31 cellular contexts compared by ENCODE assay signal in the genomic region with DNA sequence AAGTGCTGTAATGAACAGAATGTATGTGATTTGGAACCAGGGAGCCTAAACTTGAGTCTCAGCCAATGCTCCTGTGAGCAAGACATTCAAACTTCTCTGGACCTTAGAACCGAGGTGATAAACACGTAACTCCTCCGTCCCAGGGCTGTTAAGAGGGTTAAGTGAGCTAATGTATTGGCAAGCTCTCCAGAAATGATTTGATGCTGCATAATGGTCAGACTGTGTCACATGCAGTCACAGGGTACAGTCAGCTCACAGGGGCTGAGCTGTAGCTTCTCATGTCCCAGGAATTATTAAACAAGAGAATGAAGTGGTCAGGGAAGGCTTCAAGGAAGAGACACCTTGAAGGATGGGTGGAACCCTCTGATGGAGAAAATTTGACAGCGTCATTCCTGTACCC. TPM values are rescaled to one million over a fixed set of nuclear protein-coding genes. Genes with fewer than 3 reads are reported as not detected.
DNase-seq lines count a peak whose midpoint lies in the region; ATAC-seq, FAIRE-seq and TF ChIP-seq lines count a peak whose summit lies in the region.
"Had no signal": no experiment of that assay in that cellular context is flagged by ENCODE, and none has a peak within 500 bp of the region (broad histone marks: within the 10 kb centered on the region; RNA-seq: fewer than 3 reads in every experiment).

No MANE protein-coding gene starts in this region.

- no peak for TF ChIP-seq POLR2A in K562 (conservative IDR thresholded peaks at IDR 0.05)

- DNase-seq in natural killer cell (no peak), K562 (ENCODE audit: extremely low read depth in 1 of 4, low spot score in 3 of 4) (no peak), foreskin fibroblast (peak; percentile 19 to 25), heart right ventricle (no peak)
- DNase-seq in natural killer cell treated with Interleukin-12 subunit alpha and Interleukin-12 subunit beta and Interleukin-15 and Interleukin-18, amount 100 ng/mL, for 72 hours (ENCODE audit: low spot score), result no peak
- DNase-seq: activated CD4-positive, alpha-beta T cell treated with anti-CD3 and anti-CD28 coated beads, Interleukin-2, amount 50 U/mL, for 48 hours; activated CD4-positive, CD25-positive, alpha-beta regulatory T cell treated with anti-CD3 and anti-CD28 coated beads, Interleukin-2, amount 50 U/mL, for 72 hours; activated naive CD4-positive, alpha-beta T cell; CD4-positive, alpha-beta memory T cell; EL; H9; left ventricle myocardium superior; NCI-H1417; NCI-H2029 treated with DMSO at 0.1 percent for 48 hours; NCI-H524; PC-3; SHP77; stimulated activated CD4-positive, alpha-beta T cell treated with anti-CD3 and anti-CD28 coated beads, Interleukin-15, amount 100 ng/mL, for 24 hours; T-helper 2 cell; trophoblast cell had no signal

- TF ChIP-seq EP300 in K562 (IDR thresholded peaks at IDR 0.05; ENCODE audit: low read length), result no peak

- TF ChIP-seq CTCF in natural killer cell (IDR thresholded peaks at IDR 0.05) (no peak), K562 (IDR thresholded peaks at IDR 0.05 in 2 of 3, conservative IDR thresholded peaks at IDR 0.05 in 1 of 3; ENCODE audit: insufficient read depth in 2 of 3, low read depth in 1 of 3, low read length in 3 of 3) (no peak), foreskin fibroblast (IDR thresholded peaks at IDR 0.05; ENCODE audit: low read depth, low read length) (no peak), heart right ventricle (IDR thresholded peaks at IDR 0.05) (no peak)

- no peak for ATAC-seq in natural killer cell
- no peak for ATAC-seq in natural killer cell treated with Interleukin-12 subunit alpha and Interleukin-12 subunit beta and Interleukin-15 and Interleukin-18, amount 100 ng/mL, for 72 hours
- ATAC-seq in K562, result no peak
- no peak for ATAC-seq in HG02884 (IDR thresholded peaks at IDR 0.05; ENCODE audit: unreplicated experiment)
- no peak for ATAC-seq in heart right ventricle
- no peak for ATAC-seq in GM18858 (IDR thresholded peaks at IDR 0.05; ENCODE audit: unreplicated experiment)
- ATAC-seq in GM21367 (IDR thresholded peaks at IDR 0.05; ENCODE audit: unreplicated experiment), result no peak
- ATAC-seq: left ventricle myocardium superior; PC-3; stimulated activated effector memory CD8-positive, alpha-beta T cell treated with anti-CD3 and anti-CD28 coated beads, Interleukin-12 subunit alpha, Interleukin-12 subunit beta, amount 100 ng/mL, for 72 hours had no signal

- no peaks in the 10 kb centered on the region for H3K9me3 ChIP-seq in K562 (replicated peaks; ENCODE audit: control insufficient read depth, insufficient read depth, low read depth, low read length)
- H3K9me3 ChIP-seq in heart right ventricle, result no peaks in the 10 kb centered on the region
- H3K9me3 ChIP-seq: neutrophil had no signal

- WGBS in K562 (ENCODE audit: insufficient coverage, low coverage, missing lambda C conversion rate), result 36% methylated on average over 4 of the region's 4 CpGs
- 70 to 88% methylated on average over 4 of the region's 4 CpGs for WGBS in heart right ventricle, 2 donors

- H4K20me1 ChIP-seq in K562 (replicated peaks; ENCODE audit: control insufficient read depth, insufficient read depth, low read length), result no peaks in the 10 kb centered on the region

- in situ Hi-C loops in K562 (cut with MboI), result no loop called here

- H3K4me1 Mint-ChIP-seq in natural killer cell, result peaks cover 14 to 21% of the 10 kb centered on the region in 2 donors
- H3K4me1 Mint-ChIP-seq in natural killer cell treated with Interleukin-12 subunit alpha and Interleukin-12 subunit beta and Interleukin-15 and Interleukin-18, amount 100 ng/mL, for 72 hours (ENCODE audit: low read depth in 2 of 2), result peaks cover 16 to 18% of the 10 kb centered on the region in 2 donors

- FAIRE-seq in K562 (lab: Jason Lieb, UNC), result peak; percentile 65
- FAIRE-seq: GM12891, islet of Langerhans had no signal

- H3K79me2 ChIP-seq in K562 (ENCODE audit: control insufficient read depth, insufficient read depth, low read length), result no peaks in the 10 kb centered on the region

- H3K4me1 ChIP-seq in K562 (replicated peaks in 1 of 2; ENCODE audit: control insufficient read depth in 2 of 2, insufficient read depth in 2 of 2, low read length in 2 of 2) (peaks cover 32 to 42% of the 10 kb centered on the region in 2 experiments), heart right ventricle (peaks cover 5 to 25% (median 22%) of the 10 kb centered on the region in 9 donors)

- H3K4me3 Mint-ChIP-seq in natural killer cell, result no peak overlapping the region
- no peak overlapping the region for H3K4me3 Mint-ChIP-seq in natural killer cell treated with Interleukin-12 subunit alpha and Interleukin-12 subunit beta and Interleukin-15 and Interleukin-18, amount 100 ng/mL, for 72 hours
- H3K4me3 Mint-ChIP-seq: CD4-positive, alpha-beta memory T cell; H9; stimulated activated effector memory CD8-positive, alpha-beta T cell treated with anti-CD3 and anti-CD28 coated beads, Interleukin-12 subunit alpha, Interleukin-12 subunit beta, amount 100 ng/mL, for 72 hours had no signal

- H3K36me3 Mint-ChIP-seq in natural killer cell, result no peaks in the 10 kb centered on the region
- no peaks in the 10 kb centered on the region for H3K36me3 Mint-ChIP-seq in natural killer cell treated with Interleukin-12 subunit alpha and Interleukin-12 subunit beta and Interleukin-15 and Interleukin-18, amount 100 ng/mL, for 72 hours
- H3K36me3 Mint-ChIP-seq: CD4-positive, alpha-beta memory T cell; stimulated activated effector memory CD8-positive, alpha-beta T cell treated with anti-CD3 and anti-CD28 coated beads, Interleukin-12 subunit alpha, Interleukin-12 subunit beta, amount 100 ng/mL, for 72 hours had no signal

- CTCF ChIA-PET in K562 (lab: Yijun Ruan, JAX; ENCODE audit: low intra/inter-chr PET ratio), result no interaction called here

- no peaks in the 10 kb centered on the region for H3K9me1 ChIP-seq in K562 (ENCODE audit: control insufficient read depth, insufficient read depth, low read length)

- POLR2A ChIA-PET in K562 (lab: Yijun Ruan, JAX), result interaction anchor here (1.1 to 2.1 kb wide), 2 partner anchors 10 kb away, joined by 4 to 5 read pairs; a partner anchor contains a TSS

- H2AFZ ChIP-seq in K562 (ENCODE audit: low read depth, low read length), result no peak overlapping the region

- H3K36me3 ChIP-seq in K562 (ENCODE audit: control insufficient read depth, insufficient read depth, low read length) (no peaks in the 10 kb centered on the region), heart right ventricle (no peaks in the 10 kb centered on the region)
- H3K36me3 ChIP-seq: neutrophil had no signal

- H3K4me3 ChIP-seq in K562 (no peak overlapping the region), foreskin fibroblast (ENCODE audit: low read depth in 1 of 2, low read length in 2 of 2) (no peak overlapping the region), heart right ventricle (no peak overlapping the region)

- no peak overlapping the region for H3K27ac ChIP-seq in K562 (ENCODE audit: extremely low read depth, low read depth, low read length)
- H3K27ac ChIP-seq in heart right ventricle, result no peak overlapping the region
- H3K27ac ChIP-seq: 22Rv1, neutrophil had no signal

- no peak overlapping the region for H3K9ac ChIP-seq in K562 (ENCODE audit: insufficient read depth in 1 of 2, low read depth in 2 of 2, low read length in 2 of 2)

- BruUV-seq in K562 (replicated peaks; lab: Mats Ljungman, UMichigan), result no TSS peak

- peak overlapping the region; percentile 83 to 92 for H3K27ac Mint-ChIP-seq in natural killer cell
- H3K27ac Mint-ChIP-seq in natural killer cell treated with Interleukin-12 subunit alpha and Interleukin-12 subunit beta and Interleukin-15 and Interleukin-18, amount 100 ng/mL, for 72 hours, result no peak overlapping the region
- H3K27ac Mint-ChIP-seq: CD4-positive, alpha-beta memory T cell; H9; stimulated activated effector memory CD8-positive, alpha-beta T cell treated with anti-CD3 and anti-CD28 coated beads, Interleukin-12 subunit alpha, Interleukin-12 subunit beta, amount 100 ng/mL, for 72 hours had no signal

- TF ChIP-seq RAD21 in K562 (CRISPR knock-in tag; conservative IDR thresholded peaks at IDR 0.05 in 1 of 2, IDR thresholded peaks at IDR 0.05 in 1 of 2), result no peak

- no peak overlapping the region for H3K4me2 ChIP-seq in K562 (ENCODE audit: insufficient read depth, low read length)

- intact Hi-C loops in natural killer cell (cut with micrococcal nuclease), result no loop called here
- intact Hi-C loops in K562 (cut with micrococcal nuclease), result no loop called here
- intact Hi-C loops in heart right ventricle (cut with DNase I), result loop anchor here in 5 of 10 donors (2.0 to 10.0 kb wide), 4 partner anchors 31 to 56 kb away; no protein-coding TSS in a partner anchor

- H3K9me3 Mint-ChIP-seq in natural killer cell, result no peaks in the 10 kb centered on the region
- no peaks in the 10 kb centered on the region for H3K9me3 Mint-ChIP-seq in natural killer cell treated with Interleukin-12 subunit alpha and Interleukin-12 subunit beta and Interleukin-15 and Interleukin-18, amount 100 ng/mL, for 72 hours
- H3K9me3 Mint-ChIP-seq: H9; stimulated activated effector memory CD8-positive, alpha-beta T cell treated with anti-CD3 and anti-CD28 coated beads, Interleukin-12 subunit alpha, Interleukin-12 subunit beta, amount 100 ng/mL, for 72 hours had no signal

- H3K27me3 Mint-ChIP-seq in natural killer cell (ENCODE audit: low read depth in 2 of 2), result no peaks in the 10 kb centered on the region
- H3K27me3 Mint-ChIP-seq in natural killer cell treated with Interleukin-12 subunit alpha and Interleukin-12 subunit beta and Interleukin-15 and Interleukin-18, amount 100 ng/mL, for 72 hours, result no peaks in the 10 kb centered on the region

- no peaks in the 10 kb centered on the region for H3K27me3 ChIP-seq in K562 (ENCODE audit: control insufficient read depth in 2 of 2, insufficient read depth in 2 of 2, low read length in 2 of 2)
- no peaks in the 10 kb centered on the region for H3K27me3 ChIP-seq in heart right ventricle

RNA-seq across cellular contexts. Expression of a gene that starts 10.1 kb away (rescaled TPM):
- not detected for total RNA-seq in natural killer cell
- not detected for total RNA-seq in natural killer cell treated with Interleukin-12 subunit alpha and Interleukin-12 subunit beta and Interleukin-15 and Interleukin-18, amount 100 ng/mL, for 72 hours
- total RNA-seq in K562 (2011; cell fraction: chromatin; rRNA removed; ENCODE audit: low replicate concordance), result 2.0 and 2.5 TPM in 2 replicates
- total RNA-seq in K562 (2011; cell fraction: nucleolus; rRNA removed), result 3.3 and 4.1 TPM in 2 replicates
- total RNA-seq in K562 (2011; cell fraction: nucleoplasm; rRNA removed), result 2.4 and 4.0 TPM in 2 replicates
- total RNA-seq in K562 (2014; rRNA removed), result 0.53 and 1.00 TPM in 2 replicates
- 0.25 and 0.32 TPM in 2 replicates for total RNA-seq in K562 (2014; rRNA removed; fragmentation: Illumina TruSeq; extraction: Trizol)
- 0.14 and 0.19 TPM in 2 replicates for total RNA-seq in K562 (2015; rRNA removed; fragmentation: Illumina TruSeq; extraction: Trizol)
- 0.81 and 0.84 TPM in 2 replicates for total RNA-seq in K562 (2021)
- polyA plus RNA-seq in K562 (2011; rRNA removed), result 0.71 and 0.80 TPM in 2 replicates
- 0.68 and 1.3 TPM in 2 replicates for polyA plus RNA-seq in K562 (2011; cell fraction: cytosol; rRNA removed)
- polyA plus RNA-seq in K562 (2011; cell fraction: nucleus; rRNA removed), result 0.21 and 1.1 TPM in 2 replicates
- 0.65 and 3.0 TPM in 2 replicates for polyA plus RNA-seq in K562 (2012)
- 0.61 and 0.88 TPM in 2 replicates for polyA plus RNA-seq in K562 (2014; fragmentation: Illumina TruSeq; extraction: Trizol)
- polyA plus RNA-seq in K562 (2014; fragmentation: Nextera tagmentation; extraction: Ambion mirVana), result under 1 TPM; 0.22 to 0.37 TPM
- polyA plus RNA-seq in K562 (2014; rRNA removed), result 0.53 and 0.57 TPM in 2 replicates
- polyA minus RNA-seq in K562 (2011; rRNA and poly(A)+ RNA removed), result 0.45 and 0.98 TPM in 2 replicates
- 0.46 and 0.67 TPM in 2 replicates for polyA minus RNA-seq in K562 (2011; cell fraction: cytosol; rRNA and poly(A)+ RNA removed)
- polyA minus RNA-seq in K562 (2011; cell fraction: nucleus; rRNA and poly(A)+ RNA removed), result 0.11 and 0.40 TPM in 2 replicates
- total RNA-seq in heart right ventricle, result 1 to 10 TPM in 2 of 10 donors, under 1 TPM in 8; 0.11 to 2.4 (median 0.53) TPM
- polyA plus RNA-seq in heart right ventricle, result under 1 TPM in 1 of 2 donors, not detected in 1; 0.06 TPM
- total RNA-seq: CD4-positive, alpha-beta memory T cell; dermis microvascular lymphatic vessel endothelial cell; fibroblast of lung; glomerular endothelial cell; H9; left ventricle myocardium superior; PC-3 had no signal
- polyA plus RNA-seq: CD4-positive, alpha-beta memory T cell; fibroblast of lung had no signal

RNA-seq across cellular contexts. Expression of a gene that starts 30.4 kb away (rescaled TPM):
- under 1 TPM in 2 of 3 donors, not detected in 1; 0.31 to 0.48 TPM for total RNA-seq in natural killer cell
- under 1 TPM in 1 of 2 donors, not detected in 1; 0.48 TPM for total RNA-seq in natural killer cell treated with Interleukin-12 subunit alpha and Interleukin-12 subunit beta and Interleukin-15 and Interleukin-18, amount 100 ng/mL, for 72 hours
- total RNA-seq in K562 (2011; cell fraction: chromatin; rRNA removed; ENCODE audit: low replicate concordance), result 0.23 TPM in 1 of 2 replicates, not detected in the other
- total RNA-seq in K562 (2011; cell fraction: nucleolus; rRNA removed), result 0.17 TPM in 1 of 2 replicates, not detected in the other
- total RNA-seq in K562 (2011; cell fraction: nucleoplasm; rRNA removed), result not detected in 2 replicates
- not detected in 2 replicates for total RNA-seq in K562 (2014; rRNA removed)
- not detected in 2 replicates for total RNA-seq in K562 (2014; rRNA removed; fragmentation: Illumina TruSeq; extraction: Trizol)
- total RNA-seq in K562 (2015; rRNA removed; fragmentation: Illumina TruSeq; extraction: Trizol), result not detected in 2 replicates
- total RNA-seq in K562 (2021), result not detected in 2 replicates
- 0.05 TPM in 1 of 2 replicates, not detected in the other for polyA plus RNA-seq in K562 (2011; rRNA removed)
- polyA plus RNA-seq in K562 (2011; cell fraction: cytosol; rRNA removed), result 0.07 and 0.49 TPM in 2 replicates
- polyA plus RNA-seq in K562 (2011; cell fraction: nucleus; rRNA removed), result 0.11 and 0.24 TPM in 2 replicates
- 0.10 and 0.36 TPM in 2 replicates for polyA plus RNA-seq in K562 (2012)
- not detected in 2 replicates for polyA plus RNA-seq in K562 (2014; fragmentation: Illumina TruSeq; extraction: Trizol)
- not detected for polyA plus RNA-seq in K562 (2014; fragmentation: Nextera tagmentation; extraction: Ambion mirVana)
- not detected in 2 replicates for polyA plus RNA-seq in K562 (2014; rRNA removed)
- polyA minus RNA-seq in K562 (2011; rRNA and poly(A)+ RNA removed), result 0.32 TPM in 1 of 2 replicates, not detected in the other
- not detected in 2 replicates for polyA minus RNA-seq in K562 (2011; cell fraction: cytosol; rRNA and poly(A)+ RNA removed)
- not detected in 2 replicates for polyA minus RNA-seq in K562 (2011; cell fraction: nucleus; rRNA and poly(A)+ RNA removed)
- total RNA-seq in heart right ventricle, result 1 to 10 TPM in 4 of 10 donors, under 1 TPM in 5, not detected in 1; 0.15 to 1.9 (median 0.69) TPM
- polyA plus RNA-seq in heart right ventricle, result under 1 TPM in 1 of 2 donors, not detected in 1; 0.38 TPM
- total RNA-seq: fibroblast of lung had no signal
- polyA plus RNA-seq: fibroblast of lung had no signal

RNA-seq across cellular contexts. Expression of a gene that starts 46.6 kb away (rescaled TPM):
- total RNA-seq in natural killer cell (100 to 1,000 TPM in 1 of 3 donors, 10 to 100 TPM in 2; 82.4 to 105 (median 97.9) TPM), K562 (2014; rRNA removed) (228 and 316 TPM in 2 replicates), K562 (2014; rRNA removed; fragmentation: Illumina TruSeq; extraction: Trizol) (47.0 and 72.5 TPM in 2 replicates), K562 (2015; rRNA removed; fragmentation: Illumina TruSeq; extraction: Trizol) (139 and 140 TPM in 2 replicates), K562 (2021) (266 and 268 TPM in 2 replicates), heart right ventricle (10 to 100 TPM; 36.3 to 54.7 (median 43.1) TPM)
- 100 to 1,000 TPM; 121 to 192 TPM for total RNA-seq in natural killer cell treated with Interleukin-12 subunit alpha and Interleukin-12 subunit beta and Interleukin-15 and Interleukin-18, amount 100 ng/mL, for 72 hours
- total RNA-seq in K562 (2011; cell fraction: chromatin; rRNA removed; ENCODE audit: low replicate concordance), result 112 and 348 TPM in 2 replicates
- 328 and 401 TPM in 2 replicates for total RNA-seq in K562 (2011; cell fraction: nucleolus; rRNA removed)
- total RNA-seq in K562 (2011; cell fraction: nucleoplasm; rRNA removed), result 185 and 188 TPM in 2 replicates
- polyA plus RNA-seq in K562 (2011; rRNA removed) (121 and 188 TPM in 2 replicates), K562 (2014; fragmentation: Illumina TruSeq; extraction: Trizol) (238 and 276 TPM in 2 replicates), K562 (2014; fragmentation: Nextera tagmentation; extraction: Ambion mirVana) (1 to 10 TPM; 4.8 to 6.3 TPM), K562 (2014; rRNA removed) (267 and 327 TPM in 2 replicates), heart right ventricle (100 to 1,000 TPM in 1 of 2 donors, 10 to 100 TPM in 1; 81.8 to 105 TPM)
- polyA plus RNA-seq in K562 (2011; cell fraction: cytosol; rRNA removed), result 232 and 388 TPM in 2 replicates
- 426 and 555 TPM in 2 replicates for polyA plus RNA-seq in K562 (2011; cell fraction: nucleus; rRNA removed)
- polyA plus RNA-seq in K562 (2012), result 210 and 229 TPM in 2 replicates
- 34.0 and 42.0 TPM in 2 replicates for polyA minus RNA-seq in K562 (2011; rRNA and poly(A)+ RNA removed)
- 75.4 and 108 TPM in 2 replicates for polyA minus RNA-seq in K562 (2011; cell fraction: cytosol; rRNA and poly(A)+ RNA removed)
- polyA minus RNA-seq in K562 (2011; cell fraction: nucleus; rRNA and poly(A)+ RNA removed), result 85.0 and 95.6 TPM in 2 replicates

RNA-seq across cellular contexts. Expression of a gene that starts 58.5 kb away (rescaled TPM):
- total RNA-seq in natural killer cell (100 to 1,000 TPM; 132 to 169 (median 168) TPM), K562 (2014; rRNA removed) (107 and 113 TPM in 2 replicates), K562 (2014; rRNA removed; fragmentation: Illumina TruSeq; extraction: Trizol) (50.3 and 53.8 TPM in 2 replicates), K562 (2015; rRNA removed; fragmentation: Illumina TruSeq; extraction: Trizol) (85.8 and 86.3 TPM in 2 replicates), K562 (2021) (90.1 and 93.9 TPM in 2 replicates), heart right ventricle (10 to 100 TPM; 35.9 to 56.3 (median 42.5) TPM)
- total RNA-seq in natural killer cell treated with Interleukin-12 subunit alpha and Interleukin-12 subunit beta and Interleukin-15 and Interleukin-18, amount 100 ng/mL, for 72 hours, result 100 to 1,000 TPM; 109 to 201 TPM
- total RNA-seq in K562 (2011; cell fraction: chromatin; rRNA removed; ENCODE audit: low replicate concordance), result 89.5 and 158 TPM in 2 replicates
- total RNA-seq in K562 (2011; cell fraction: nucleolus; rRNA removed), result 66.7 and 67.4 TPM in 2 replicates
- total RNA-seq in K562 (2011; cell fraction: nucleoplasm; rRNA removed), result 88.9 and 94.8 TPM in 2 replicates
- polyA plus RNA-seq in K562 (2011; rRNA removed) (28.5 and 31.4 TPM in 2 replicates), K562 (2014; fragmentation: Illumina TruSeq; extraction: Trizol) (96.5 and 110 TPM in 2 replicates), K562 (2014; fragmentation: Nextera tagmentation; extraction: Ambion mirVana) (1 to 10 TPM; 1.2 to 1.5 TPM), K562 (2014; rRNA removed) (75.8 and 83.6 TPM in 2 replicates), heart right ventricle (10 to 100 TPM; 30.8 to 34.4 TPM)
- 15.1 and 15.4 TPM in 2 replicates for polyA plus RNA-seq in K562 (2011; cell fraction: cytosol; rRNA removed)
- 56.9 and 86.7 TPM in 2 replicates for polyA plus RNA-seq in K562 (2011; cell fraction: nucleus; rRNA removed)
- 61.3 and 68.3 TPM in 2 replicates for polyA plus RNA-seq in K562 (2012)
- polyA minus RNA-seq in K562 (2011; rRNA and poly(A)+ RNA removed), result 30.2 and 35.1 TPM in 2 replicates
- 21.8 and 22.2 TPM in 2 replicates for polyA minus RNA-seq in K562 (2011; cell fraction: cytosol; rRNA and poly(A)+ RNA removed)
- polyA minus RNA-seq in K562 (2011; cell fraction: nucleus; rRNA and poly(A)+ RNA removed), result 34.5 and 53.5 TPM in 2 replicates

Comparison
In these comparisons a context has a peak if more than half of its experiments do, and no peak if none do; other contexts are left out.
1. H3K27ac Mint-ChIP-seq: peak in natural killer cell (2 of 2); none in natural killer cell treated with Interleukin-12 subunit alpha and Interleukin-12 subunit beta and Interleukin-15 and Interleukin-18, amount 100 ng/mL, for 72 hours (0 of 2).
2. DNase-seq: peak in foreskin fibroblast (2 of 2); none in natural killer cell (single experiment), natural killer cell treated with Interleukin-12 subunit alpha and Interleukin-12 subunit beta and Interleukin-15 and Interleukin-18, amount 100 ng/mL, for 72 hours (single experiment), K562 (0 of 4) and heart right ventricle (0 of 2).